ENCODE assay signal across 1 cellular context in genomic region chr10:50382576-50383023, GRCh38.
TF ChIP-seq lines count a peak whose summit lies in the region.

No MANE protein-coding gene starts in this region.

TF ChIP-seq in GM23338, 12 proteins besides CTCF, POLR2A, EP300 and RAD21:
- TF ChIP-seq ZNF462 (CRISPR knock-in tag; IDR thresholded peaks at IDR 0.05), result no peak
- TF ChIP-seq POLR2AphosphoS5 (IDR thresholded peaks at IDR 0.05; ENCODE audit: low read depth), result no peak
- no peak for TF ChIP-seq EZH2 (IDR thresholded peaks at IDR 0.05; ENCODE audit: low read depth, unreplicated experiment)
- no peak for TF ChIP-seq JUNB (IDR thresholded peaks at IDR 0.05; ENCODE audit: unreplicated experiment)
- no peak for TF ChIP-seq NANOG (IDR thresholded peaks at IDR 0.05; ENCODE audit: borderline replicate concordance)
- no peak for TF ChIP-seq EZH2phosphoT487 (IDR thresholded peaks at IDR 0.05; ENCODE audit: unreplicated experiment)
- TF ChIP-seq ZNF114 (CRISPR knock-in tag; IDR thresholded peaks at IDR 0.05), result no peak
